1 cellular context compared by ENCODE assay signal in genomic region chr17:68564415-68565111, GRCh38.
TF ChIP-seq lines count a peak whose summit lies in the region.

No MANE protein-coding gene starts in this region.

TF ChIP-seq in H1, 55 proteins besides CTCF, POLR2A, EP300 and RAD21 (continued from another document):
- no peak for TF ChIP-seq SIRT6 (IDR thresholded peaks at IDR 0.05; ENCODE audit: low read length)
- no peak for TF ChIP-seq SP1 (IDR thresholded peaks at IDR 0.05; ENCODE audit: low read depth, low read length)
- no peak for TF ChIP-seq BRCA1 (IDR thresholded peaks at IDR 0.05; ENCODE audit: low read depth, low read length)
- TF ChIP-seq TEAD4 (IDR thresholded peaks at IDR 0.05; ENCODE audit: low read depth, low read length) = no peak
- no peak for TF ChIP-seq JUND (IDR thresholded peaks at IDR 0.05; ENCODE audit: low read length)
- TF ChIP-seq JUN (IDR thresholded peaks at IDR 0.05; ENCODE audit: low read depth, low read length) = no peak
- no peak for TF ChIP-seq GTF2F1 (IDR thresholded peaks at IDR 0.05; ENCODE audit: borderline replicate concordance, low read depth, low read length)
- no peak for TF ChIP-seq SAP30 (IDR thresholded peaks at IDR 0.05; ENCODE audit: insufficient read depth, insufficient replicate concordance, low read length)
- TF ChIP-seq ATF3 (IDR thresholded peaks at IDR 0.05; ENCODE audit: insufficient read depth, low read depth, low read length) = no peak
